12 cellular contexts compared by ENCODE assay signal in genomic region chr2:1081411-1082225, GRCh38.
A peak's percentile ranks its signal among the peaks of the same experiment; 100 is the strongest.
DNase-seq lines count a peak whose midpoint lies in the region; ATAC-seq and TF ChIP-seq lines count a peak whose summit lies in the region.
"Had no signal": no experiment of that assay in that cellular context is flagged by ENCODE, and none has a peak within 500 bp of the region (broad histone marks: within the 10 kb centered on the region; RNA-seq: fewer than 3 reads in every experiment).

No MANE protein-coding gene starts in this region.

- H3K27me3 ChIP-seq in MG63 = no peaks in the 10 kb centered on the region
- H3K27me3 ChIP-seq in osteoblast (ENCODE audit: insufficient read depth, low read length) = no peaks in the 10 kb centered on the region

- no peak overlapping the region for H3K4me3 Mint-ChIP-seq in nephron progenitor cell
- H3K4me3 Mint-ChIP-seq: activated naive CD8-positive, alpha-beta T cell treated with anti-CD3 and anti-CD28 coated beads for 36 hours had no signal

- peaks cover 3% of the 10 kb centered on the region for H3K9me3 Mint-ChIP-seq in nephron progenitor cell
- H3K9me3 Mint-ChIP-seq: activated naive CD8-positive, alpha-beta T cell treated with anti-CD3 and anti-CD28 coated beads for 36 hours had no signal

- H2AFZ ChIP-seq in osteoblast (ENCODE audit: low read length) = peak overlapping the region; percentile 91

- peaks cover 63% of the 10 kb centered on the region for H3K4me1 Mint-ChIP-seq in nephron progenitor cell
- H3K4me1 Mint-ChIP-seq: activated naive CD8-positive, alpha-beta T cell treated with anti-CD3 and anti-CD28 coated beads for 36 hours had no signal

- H3K79me2 ChIP-seq in osteoblast (ENCODE audit: insufficient read depth, low read length) = no peaks in the 10 kb centered on the region

- H3K9me3 ChIP-seq in MG63 (no peaks in the 10 kb centered on the region), osteoblast (ENCODE audit: low read depth, low read length) (no peaks in the 10 kb centered on the region)

- H3K36me3 ChIP-seq in MG63 = no peaks in the 10 kb centered on the region
- no peaks in the 10 kb centered on the region for H3K36me3 ChIP-seq in osteoblast (ENCODE audit: insufficient read depth, low read length)

- H3K27ac ChIP-seq in osteoblast (ENCODE audit: low read depth, low read length) = no peak overlapping the region

- peak overlapping the region; percentile 63 for H3K4me2 ChIP-seq in osteoblast (ENCODE audit: insufficient read depth, low read length)

- peak; percentile 25 for DNase-seq in DMS79 (lab: John Stamatoyannopoulos, UW)
- peak; percentile 38 for DNase-seq in MG63
- DNase-seq in fibroblast of pulmonary artery (ENCODE audit: low read depth) = peak; percentile 10
- DNase-seq in osteoblast (ENCODE audit: insufficient read length, low spot score, missing footprints) = peak; percentile 92
- DNase-seq in nephron progenitor cell = no peak
- DNase-seq in putamen (ENCODE audit: low spot score) = no peak
- no peak for DNase-seq in NCI-H2171 treated with DMSO at 0.1 percent for 48 hours (lab: John Stamatoyannopoulos, UW)
- DNase-seq: activated naive CD8-positive, alpha-beta T cell treated with anti-CD3 and anti-CD28 coated beads for 36 hours; GF-D8; HCEC 1CT had no signal

- ATAC-seq in GM21619 (IDR thresholded peaks at IDR 0.05; ENCODE audit: unreplicated experiment) = no peak

- no peaks in the 10 kb centered on the region for H3K36me3 Mint-ChIP-seq in nephron progenitor cell (ENCODE audit: low read depth)

- no peak overlapping the region for H3K4me3 ChIP-seq in MG63
- no peak overlapping the region for H3K4me3 ChIP-seq in fibroblast of pulmonary artery (replicated peaks; ENCODE audit: low read depth, low read length)
- H3K4me3 ChIP-seq in osteoblast (ENCODE audit: insufficient read depth, low read length) = peak overlapping the region; percentile 20

- no peak overlapping the region for H3K27ac Mint-ChIP-seq in nephron progenitor cell
- H3K27ac Mint-ChIP-seq: activated naive CD8-positive, alpha-beta T cell treated with anti-CD3 and anti-CD28 coated beads for 36 hours; progenitor cell of endocrine pancreas had no signal

- TF ChIP-seq CTCF in fibroblast of pulmonary artery (IDR thresholded peaks at IDR 0.05; ENCODE audit: low read length, missing control alignments) = no peak
- TF ChIP-seq CTCF in osteoblast (IDR thresholded peaks at IDR 0.05; ENCODE audit: extremely low read depth, low read depth, low read length) = no peak
- no peak for TF ChIP-seq CTCF in nephron progenitor cell (IDR thresholded peaks at IDR 0.05)

- H4K20me1 ChIP-seq in osteoblast (ENCODE audit: insufficient read depth, low read length) = no peaks in the 10 kb centered on the region

- peaks cover 4% of the 10 kb centered on the region for H3K4me1 ChIP-seq in osteoblast (ENCODE audit: insufficient read depth, low read length)

- peaks cover 3% of the 10 kb centered on the region for H3K27me3 Mint-ChIP-seq in nephron progenitor cell (ENCODE audit: low read depth, poor library complexity)
- H3K27me3 Mint-ChIP-seq: activated naive CD8-positive, alpha-beta T cell treated with anti-CD3 and anti-CD28 coated beads for 36 hours had no signal

Comparison
In these comparisons a context has a peak if more than half of its experiments do, and no peak if none do; other contexts are left out.
1. DNase-seq: peak in DMS79 (single experiment), MG63 (single experiment), fibroblast of pulmonary artery (single experiment) and osteoblast (single experiment); none in nephron progenitor cell (single experiment), putamen (single experiment) and NCI-H2171 treated with DMSO at 0.1 percent for 48 hours (single experiment).